In the genomic region with DNA sequence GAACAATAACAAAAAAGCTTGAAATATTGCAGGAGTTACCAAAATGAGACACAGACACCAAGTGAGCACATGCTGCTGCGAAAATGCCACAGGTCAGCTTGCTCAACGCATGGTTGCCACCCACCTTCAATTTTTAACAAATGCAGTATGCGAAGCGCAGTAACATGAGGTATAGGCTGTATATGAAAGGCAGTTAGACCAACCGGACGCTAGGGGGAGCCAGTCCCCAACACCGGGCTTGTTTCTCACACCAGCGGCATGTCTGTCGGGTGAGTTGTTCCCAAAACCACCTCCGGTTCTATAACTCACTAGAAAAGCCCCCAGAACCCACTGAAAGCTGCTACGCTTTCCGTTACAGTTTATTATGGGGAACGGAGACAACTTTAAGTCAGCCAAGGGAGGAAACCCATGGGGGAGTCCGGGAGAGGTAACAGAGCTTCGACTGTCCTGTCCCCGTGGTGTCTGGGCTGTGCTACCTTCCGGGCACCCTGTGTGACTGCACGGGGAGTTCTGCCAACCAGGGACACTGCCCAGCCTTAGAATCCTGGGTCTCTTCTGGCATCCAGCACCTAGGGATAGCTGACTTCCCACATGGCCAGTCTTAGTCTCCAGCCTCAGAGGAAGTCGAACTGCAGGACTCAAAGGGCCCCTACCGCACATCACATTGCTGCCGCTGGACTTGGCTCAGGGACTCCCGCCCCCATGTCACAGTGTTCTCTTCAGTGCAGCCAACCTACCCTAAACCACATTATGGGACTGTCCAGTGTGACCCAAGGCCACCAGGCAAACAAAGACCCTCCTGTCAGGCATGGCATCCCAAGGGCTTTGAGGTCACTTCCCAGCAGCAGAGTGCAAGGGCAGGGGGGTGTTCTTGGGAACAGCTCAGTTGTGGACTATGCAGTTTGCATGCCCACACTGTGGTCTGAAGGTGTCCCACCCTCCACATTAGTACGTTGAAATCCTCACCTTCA, we compare ENCODE assay signal across 1 cellular context.
TF ChIP-seq lines count a peak whose summit lies in the region.

No MANE protein-coding gene starts in this region.

TF ChIP-seq in K562, 482 proteins besides CTCF, POLR2A, EP300 and RAD21 (continued from another document and continues in another):
- peak; percentile 58 to 76; a peak in 3 of 4 replicates for TF ChIP-seq FOXK2 (conservative IDR thresholded peaks at IDR 0.05 in 1 of 2, IDR thresholded peaks at IDR 0.05 in 1 of 2; ENCODE audit: low read depth in 2 of 2)
- TF ChIP-seq TEAD1 (CRISPR knock-in tag; IDR thresholded peaks at IDR 0.05) = 0 out of 4 replicates have a peak, but pooled peaks of 1 of the 2 experiments have one; percentile 52
- no peak for TF ChIP-seq STAT5A (IDR thresholded peaks at IDR 0.05; ENCODE audit: borderline replicate concordance, low read length)
- TF ChIP-seq COPS2 (conservative IDR thresholded peaks at IDR 0.05) = no peak
- TF ChIP-seq, protein P1, sequence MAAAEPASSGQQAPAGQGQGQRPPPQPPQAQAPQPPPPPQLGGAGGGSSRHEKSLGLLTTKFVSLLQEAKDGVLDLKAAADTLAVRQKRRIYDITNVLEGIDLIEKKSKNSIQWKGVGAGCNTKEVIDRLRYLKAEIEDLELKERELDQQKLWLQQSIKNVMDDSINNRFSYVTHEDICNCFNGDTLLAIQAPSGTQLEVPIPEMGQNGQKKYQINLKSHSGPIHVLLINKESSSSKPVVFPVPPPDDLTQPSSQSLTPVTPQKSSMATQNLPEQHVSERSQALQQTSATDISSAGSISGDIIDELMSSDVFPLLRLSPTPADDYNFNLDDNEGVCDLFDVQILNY (CRISPR knock-in tag; IDR thresholded peaks at IDR 0.05) = no peak
- no peak for TF ChIP-seq PHF20 (IDR thresholded peaks at IDR 0.05; ENCODE audit: partially characterized antibody)
- no peak for TF ChIP-seq ZNF699 (CRISPR knock-in tag; IDR thresholded peaks at IDR 0.05; ENCODE audit: insufficient replicate concordance)
- no peak for TF ChIP-seq CCNT2 (IDR thresholded peaks at IDR 0.05; ENCODE audit: borderline replicate concordance, extremely low read depth, insufficient read length, low read depth, low read length)
- no peak for TF ChIP-seq EWSR1 (IDR thresholded peaks at IDR 0.05; ENCODE audit: borderline replicate concordance, low read depth, partially characterized antibody)
- peak; percentile 60; the same call in 1 of the 2 replicates for TF ChIP-seq RB1 (IDR thresholded peaks at IDR 0.05; ENCODE audit: low read depth)
- peak; percentile 88 for TF ChIP-seq KAT7 (CRISPR knock-in tag; IDR thresholded peaks at IDR 0.05; ENCODE audit: borderline replicate concordance)
- TF ChIP-seq CC2D1A (IDR thresholded peaks at IDR 0.05) = peak; percentile 26; the same call in 1 of the 2 replicates
- TF ChIP-seq ELF1 (tag; IDR thresholded peaks at IDR 0.05) = no peak
- no peak for TF ChIP-seq ZNF224 (CRISPR knock-in tag; IDR thresholded peaks at IDR 0.05)
- TF ChIP-seq, protein P2, sequence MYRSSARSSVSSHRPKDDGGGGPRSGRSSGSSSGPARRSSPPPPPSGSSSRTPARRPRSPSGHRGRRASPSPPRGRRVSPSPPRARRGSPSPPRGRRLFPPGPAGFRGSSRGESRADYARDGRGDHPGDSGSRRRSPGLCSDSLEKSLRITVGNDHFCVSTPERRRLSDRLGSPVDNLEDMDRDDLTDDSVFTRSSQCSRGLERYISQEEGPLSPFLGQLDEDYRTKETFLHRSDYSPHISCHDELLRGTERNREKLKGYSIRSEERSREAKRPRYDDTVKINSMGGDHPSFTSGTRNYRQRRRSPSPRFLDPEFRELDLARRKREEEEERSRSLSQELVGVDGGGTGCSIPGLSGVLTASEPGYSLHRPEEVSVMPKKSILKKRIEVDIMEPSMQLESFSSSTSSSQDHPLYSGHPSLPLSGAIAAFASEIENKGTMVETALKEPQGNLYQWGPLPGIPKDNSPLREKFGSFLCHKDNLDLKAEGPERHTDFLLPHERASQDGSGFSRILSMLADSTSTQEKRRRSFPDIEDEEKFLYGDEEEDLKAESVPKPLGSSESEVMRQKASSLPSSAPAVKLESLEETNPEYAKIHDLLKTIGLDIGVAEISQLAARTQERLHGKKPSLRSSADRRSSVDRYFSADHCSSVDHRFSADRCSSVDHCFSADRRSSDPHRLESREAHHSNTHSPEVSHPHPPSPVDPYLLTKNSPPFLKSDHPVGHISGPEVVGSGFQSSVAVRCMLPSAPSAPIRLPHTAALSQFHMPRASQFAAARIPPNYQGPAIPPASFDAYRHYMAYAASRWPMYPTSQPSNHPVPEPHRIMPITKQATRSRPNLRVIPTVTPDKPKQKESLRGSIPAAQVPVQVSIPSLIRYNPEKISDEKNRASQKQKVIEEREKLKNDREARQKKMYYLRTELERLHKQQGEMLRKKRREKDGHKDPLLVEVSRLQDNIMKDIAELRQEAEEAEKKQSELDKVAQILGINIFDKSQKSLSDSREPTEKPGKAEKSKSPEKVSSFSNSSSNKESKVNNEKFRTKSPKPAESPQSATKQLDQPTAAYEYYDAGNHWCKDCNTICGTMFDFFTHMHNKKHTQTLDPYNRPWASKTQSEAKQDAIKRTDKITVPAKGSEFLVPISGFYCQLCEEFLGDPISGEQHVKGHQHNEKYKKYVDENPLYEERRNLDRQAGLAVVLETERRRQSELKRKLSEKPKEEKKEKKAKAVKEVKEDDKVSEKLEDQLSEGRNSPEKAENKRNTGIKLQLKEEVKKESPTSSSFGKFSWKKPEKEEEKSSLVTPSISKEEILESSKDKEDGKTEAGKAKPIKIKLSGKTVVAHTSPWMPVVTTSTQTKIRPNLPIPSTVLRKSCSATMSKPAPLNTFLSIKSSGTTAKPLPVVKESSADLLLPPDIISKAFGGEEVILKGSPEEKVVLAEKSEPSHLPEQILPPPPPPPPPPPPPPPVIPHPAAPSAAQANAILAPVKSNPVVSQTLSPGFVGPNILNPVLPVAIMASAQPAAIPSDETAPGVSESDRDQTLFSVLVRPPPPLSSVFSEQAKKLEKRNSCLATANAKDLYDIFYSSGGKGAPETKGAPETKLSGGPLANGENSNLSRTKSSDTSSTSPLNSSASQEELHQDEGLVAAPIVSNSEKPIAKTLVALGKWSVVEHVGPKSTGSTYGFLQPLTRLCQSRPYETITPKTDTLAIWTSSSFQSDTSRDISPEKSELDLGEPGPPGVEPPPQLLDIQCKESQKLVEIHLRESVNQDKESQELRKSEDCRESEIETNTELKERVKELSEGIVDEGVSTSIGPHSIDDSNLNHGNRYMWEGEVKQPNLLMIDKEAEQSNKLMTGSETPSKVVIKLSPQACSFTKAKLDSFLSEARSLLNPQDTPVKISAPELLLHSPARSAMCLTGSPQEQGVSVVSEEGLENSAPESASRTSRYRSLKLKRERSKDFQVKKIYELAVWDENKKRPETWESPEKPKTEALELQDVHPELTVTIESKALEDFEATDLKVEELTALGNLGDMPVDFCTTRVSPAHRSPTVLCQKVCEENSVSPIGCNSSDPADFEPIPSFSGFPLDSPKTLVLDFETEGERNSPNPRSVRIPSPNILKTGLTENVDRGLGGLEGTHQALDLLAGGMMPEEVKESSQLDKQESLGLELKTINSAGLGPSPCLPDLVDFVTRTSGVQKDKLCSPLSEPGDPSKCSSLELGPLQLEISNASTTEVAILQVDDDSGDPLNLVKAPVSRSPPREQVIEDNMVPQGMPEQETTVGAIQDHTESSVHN (IDR thresholded peaks at IDR 0.05; ENCODE audit: borderline replicate concordance in 1 of 2, low read depth in 1 of 2) = no peak
- no peak for TF ChIP-seq MEF2A (IDR thresholded peaks at IDR 0.05; ENCODE audit: control insufficient read depth, low read depth, low read length)
- TF ChIP-seq ZNF518B (CRISPR knock-in tag; IDR thresholded peaks at IDR 0.05) = 0 out of 2 replicates have a peak, but pooled peaks have one; percentile 27
- no peak for TF ChIP-seq POLR2AphosphoS2 (IDR thresholded peaks at IDR 0.05; ENCODE audit: low read length)
- TF ChIP-seq SUPT5H (IDR thresholded peaks at IDR 0.05) = no peak
- peak; percentile 77; the same call in 1 of the 2 replicates for TF ChIP-seq ZNF76 (CRISPR knock-in tag; IDR thresholded peaks at IDR 0.05; ENCODE audit: borderline replicate concordance)
- TF ChIP-seq ZZZ3 (IDR thresholded peaks at IDR 0.05) = no peak
- no peak for TF ChIP-seq KLF1 (tag; IDR thresholded peaks at IDR 0.05)
- TF ChIP-seq KAT8 (IDR thresholded peaks at IDR 0.05; ENCODE audit: low read depth) = no peak
- TF ChIP-seq XRCC3 (IDR thresholded peaks at IDR 0.05) = no peak
- TF ChIP-seq KLF10 (CRISPR knock-in tag; IDR thresholded peaks at IDR 0.05) = 0 out of 2 replicates have a peak, but pooled peaks have one; percentile 23
- no peak for TF ChIP-seq EHMT2 (IDR thresholded peaks at IDR 0.05)
- peak; percentile 75 for TF ChIP-seq ZNF3 (CRISPR knock-in tag; IDR thresholded peaks at IDR 0.05)
- TF ChIP-seq ZBTB17 (CRISPR knock-in tag; IDR thresholded peaks at IDR 0.05) = 0 out of 2 replicates have a peak, but pooled peaks have one; percentile 36
- no peak for TF ChIP-seq RUNX1 (IDR thresholded peaks at IDR 0.05; ENCODE audit: low read depth)
- TF ChIP-seq, protein P3, sequence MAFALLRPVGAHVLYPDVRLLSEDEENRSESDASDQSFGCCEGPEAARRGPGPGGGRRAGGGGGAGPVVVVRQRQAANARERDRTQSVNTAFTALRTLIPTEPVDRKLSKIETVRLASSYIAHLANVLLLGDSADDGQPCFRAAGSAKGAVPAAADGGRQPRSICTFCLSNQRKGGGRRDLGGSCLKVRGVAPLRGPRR (CRISPR knock-in tag; IDR thresholded peaks at IDR 0.05) = no peak; the same call in none of the 2 replicates
- TF ChIP-seq TBL1XR1 (IDR thresholded peaks at IDR 0.05; ENCODE audit: low read length in 2 of 2) = no peak
- TF ChIP-seq CXXC5 (CRISPR knock-in tag; IDR thresholded peaks at IDR 0.05) = peak; percentile 60
- TF ChIP-seq TCF3 (CRISPR knock-in tag; IDR thresholded peaks at IDR 0.05) = peak; percentile 33; the same call in 1 of the 2 replicates
- TF ChIP-seq POLR2G (IDR thresholded peaks at IDR 0.05; ENCODE audit: low read depth, low read length) = no peak
- TF ChIP-seq RREB1 (CRISPR knock-in tag; IDR thresholded peaks at IDR 0.05) = no peak
